In the genomic region with DNA sequence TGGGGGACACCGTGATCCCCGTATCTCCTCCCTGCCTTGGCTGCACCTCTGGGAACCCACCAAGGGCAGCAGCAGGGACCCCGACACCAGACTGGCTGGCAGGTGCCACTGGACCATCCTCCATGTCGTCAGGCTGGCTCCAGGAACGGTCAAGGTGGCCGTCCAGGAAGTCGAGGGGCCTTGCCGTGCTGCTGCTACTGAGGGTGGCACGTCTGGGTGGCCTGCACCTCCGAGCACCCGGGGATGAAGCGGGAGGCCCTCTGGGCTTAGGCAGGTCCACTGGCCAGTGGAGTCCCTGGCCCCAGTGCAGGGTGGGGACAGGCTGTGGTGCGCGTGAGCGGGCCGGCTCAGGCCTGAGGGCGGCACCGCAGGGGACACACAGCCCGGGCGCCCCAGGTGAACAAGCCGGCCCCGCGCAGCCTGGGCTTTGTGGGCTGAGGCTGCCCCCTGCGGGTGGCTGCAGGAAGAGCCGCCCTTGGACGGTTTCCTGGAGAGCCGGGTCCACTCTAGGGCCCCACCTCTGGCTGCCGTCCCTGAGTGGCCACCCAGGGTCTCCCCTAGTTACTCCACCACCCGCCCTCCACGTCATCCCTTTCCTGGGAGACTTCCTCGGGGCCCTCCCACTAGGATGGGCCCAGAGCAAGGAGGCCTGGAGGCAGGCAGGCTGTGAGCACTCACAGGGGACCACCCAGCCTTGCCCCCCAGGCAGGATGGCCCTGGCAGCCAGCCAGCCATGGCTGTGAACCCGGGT, we compare ENCODE assay signal across 8 cellular contexts.
DNase-seq lines count a peak whose midpoint lies in the region; ATAC-seq and TF ChIP-seq lines count a peak whose summit lies in the region.

No MANE protein-coding gene starts in this region.

- H3K4me3 ChIP-seq in astrocyte of the spinal cord (ENCODE audit: low read depth, low read length): no peak overlapping the region

- no peak for ATAC-seq in HG03039 (IDR thresholded peaks at IDR 0.05; ENCODE audit: unreplicated experiment)

- DNase-seq in C1 segment of cervical spinal cord (lab: John Stamatoyannopoulos, UW) (peak in 10 of 14 donors; percentile 8 to 61 (median 32)), HCEC 1CT (peak; percentile 19), T1000 (lab: John Stamatoyannopoulos, UW) (peak; percentile 14), astrocyte of the spinal cord (ENCODE audit: low read depth, low spot score) (peak; percentile 34), iPS-NIHi11 (ENCODE audit: low spot score) (peak; percentile 87), amniotic stem cell (lab: John Stamatoyannopoulos, UW) (no peak)
- peak; percentile 43 for DNase-seq in stimulated activated CD4-positive, alpha-beta T cell treated with anti-CD3 and anti-CD28 coated beads, Interleukin-1b, Interleukin-23, amount 100 ng/mL, for 48 hours

- TF ChIP-seq CTCF in astrocyte of the spinal cord (IDR thresholded peaks at IDR 0.05; ENCODE audit: low read depth, low read length): peak; percentile 84

- in situ Hi-C loops in astrocyte of the spinal cord (cut with HindIII; ENCODE audit: low sequenced_read_pairs): no loop called here
